28 cellular contexts compared by ENCODE assay signal in the genomic region with DNA sequence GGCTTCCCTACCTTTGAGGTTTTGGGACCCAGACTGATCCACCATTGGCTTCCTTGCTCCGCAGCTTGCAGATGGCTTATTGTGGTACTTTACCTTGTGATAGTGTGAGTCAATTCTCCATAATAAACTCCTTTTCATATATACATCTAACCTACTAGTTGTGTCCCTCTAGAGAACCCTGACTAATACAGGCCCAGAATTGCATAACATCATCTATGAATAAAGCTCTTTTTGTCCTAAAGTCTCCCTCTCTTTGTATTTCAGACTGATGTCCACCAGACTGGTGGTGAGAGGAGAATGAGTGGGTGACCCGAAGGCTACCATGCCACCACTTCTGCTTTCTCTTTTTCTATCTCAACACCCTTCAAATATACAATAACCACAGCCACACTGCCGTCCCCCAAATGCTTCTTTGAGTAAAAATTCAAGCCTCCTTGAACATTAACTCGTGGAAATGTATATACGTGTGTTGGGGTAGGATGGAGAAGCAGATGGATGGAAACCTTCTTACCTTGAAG.
"Had no signal": no experiment of that assay in that cellular context is flagged by ENCODE, and none has a peak within 500 bp of the region (broad histone marks: within the 10 kb centered on the region; RNA-seq: fewer than 3 reads in every experiment).

No MANE protein-coding gene starts in this region.

- H3K9me3 ChIP-seq: ascending aorta, body of pancreas had no signal

- ATAC-seq: activated CD8-positive, alpha-beta memory T cell treated with anti-CD3 and anti-CD28 coated beads, Interleukin-2, amount 10 ng/mL, durations not matched to agents 7 days and 5 days; activated naive CD4-positive, alpha-beta T cell treated with anti-CD3 and anti-CD28 coated beads, Interleukin-2, amount 50 U/mL, for 72 hours; activated naive CD8-positive, alpha-beta T cell treated with anti-CD3 and anti-CD28 coated beads, Interleukin-2, amount 50 U/mL, for 24 hours; body of pancreas; T-helper 17 cell; WTC11 had no signal

- H3K36me3 Mint-ChIP-seq: activated CD8-positive, alpha-beta memory T cell treated with anti-CD3 and anti-CD28 coated beads, Interleukin-2, amount 10 ng/mL, durations not matched to agents 7 days and 5 days; activated naive CD4-positive, alpha-beta T cell treated with anti-CD3 and anti-CD28 coated beads, Interleukin-2, amount 50 U/mL, for 72 hours had no signal

- H3K36me3 ChIP-seq: ascending aorta, cardiac muscle cell, SJSA1 had no signal

- DNase-seq: activated CD4-positive, alpha-beta T cell treated with anti-CD3 and anti-CD28 coated beads for 48 hours; activated CD4-positive, alpha-beta T cell treated with anti-CD3 and anti-CD28 coated beads, Interleukin-2, amount 50 U/mL, for 48 hours; activated CD4-positive, CD25-positive, alpha-beta regulatory T cell treated with anti-CD3 and anti-CD28 coated beads, Interleukin-2, amount 50 U/mL, for 72 hours; activated CD8-positive, alpha-beta memory T cell treated with anti-CD3 and anti-CD28 coated beads, Interleukin-2, amount 10 ng/mL, durations not matched to agents 7 days and 5 days; activated effector memory CD4-positive, alpha-beta T cell treated with anti-CD3 and anti-CD28 coated beads, Interleukin-2, amount 50 U/mL, for 16 hours; activated naive CD4-positive, alpha-beta T cell treated with Interleukin-2 at 50 U/mL for 16 hours; activated naive CD8-positive, alpha-beta T cell treated with anti-CD3 and anti-CD28 coated beads, Interleukin-2, amount 50 U/mL, for 24 hours; activated T-cell treated with anti-CD3 and anti-CD28 coated beads, Interleukin-2, amount 50 U/mL, for 24 hours; amniotic stem cell; body of pancreas; NCI-H1092 treated with DMSO at 0.1 percent for 48 hours; NCI-H1417 treated with DMSO at 0.1 percent for 48 hours; NCI-H1694; NCI-H2029 treated with DMSO at 0.1 percent for 48 hours; NCI-H510A treated with DMSO at 0.1 percent for 48 hours; NCI-H69; NK-92 treated with Interleukin-12 subunit alpha and Interleukin-12 subunit beta, amount 100 ng/mL, for 24 hours; OCI-M1; SHP77; T-helper 17 cell; T-helper 9 cell had no signal

- H3K27ac ChIP-seq: ascending aorta, body of pancreas, cardiac muscle cell, SJSA1 had no signal

- H3K4me3 Mint-ChIP-seq: activated CD8-positive, alpha-beta memory T cell treated with anti-CD3 and anti-CD28 coated beads, Interleukin-2, amount 10 ng/mL, durations not matched to agents 7 days and 5 days; activated naive CD8-positive, alpha-beta T cell treated with anti-CD3 and anti-CD28 coated beads, Interleukin-2, amount 50 U/mL, for 24 hours; activated T-cell treated with anti-CD3 and anti-CD28 coated beads, Interleukin-2, amount 50 U/mL, for 24 hours; activated T-helper 1 cell treated with anti-CD3 and anti-CD28 coated beads, Interleukin-12 subunit alpha, Interleukin-12 subunit beta, Interleukin-2, Interleukin-4 antibody, amounts not matched to agents 30 ng/mL and 10 ng/mL and 1 ng/mL, durations not matched to agents 14 hours and 24 hours and 36 hours; T-helper 17 cell; WTC11 had no signal

- H3K4me1 ChIP-seq: ascending aorta, body of pancreas, SJSA1 had no signal

- FAIRE-seq: RCC 7860 had no signal

- H3K4me3 ChIP-seq: ascending aorta, body of pancreas, cardiac muscle cell, SJSA1 had no signal

- H3K9me3 Mint-ChIP-seq: activated T-helper 1 cell treated with anti-CD3 and anti-CD28 coated beads, Interleukin-12 subunit alpha, Interleukin-12 subunit beta, Interleukin-2, Interleukin-4 antibody, amounts not matched to agents 30 ng/mL and 10 ng/mL and 1 ng/mL, durations not matched to agents 14 hours and 24 hours and 36 hours had no signal

- H3K4me1 Mint-ChIP-seq: activated CD8-positive, alpha-beta memory T cell treated with anti-CD3 and anti-CD28 coated beads, Interleukin-2, amount 10 ng/mL, durations not matched to agents 7 days and 5 days; activated naive CD8-positive, alpha-beta T cell treated with anti-CD3 and anti-CD28 coated beads, Interleukin-2, amount 50 U/mL, for 24 hours; T-helper 17 cell; WTC11 had no signal

- H3K27me3 ChIP-seq: ascending aorta, body of pancreas, cardiac muscle cell, SJSA1 had no signal

- H3K27ac Mint-ChIP-seq: activated CD8-positive, alpha-beta memory T cell treated with anti-CD3 and anti-CD28 coated beads, Interleukin-2, amount 10 ng/mL, durations not matched to agents 7 days and 5 days; activated naive CD4-positive, alpha-beta T cell treated with anti-CD3 and anti-CD28 coated beads, Interleukin-2, amount 50 U/mL, for 72 hours; activated naive CD8-positive, alpha-beta T cell treated with anti-CD3 and anti-CD28 coated beads, Interleukin-2, amount 50 U/mL, for 24 hours; activated T-cell treated with anti-CD3 and anti-CD28 coated beads, Interleukin-2, amount 50 U/mL, for 24 hours; activated T-helper 1 cell treated with anti-CD3 and anti-CD28 coated beads, Interleukin-12 subunit alpha, Interleukin-12 subunit beta, Interleukin-2, Interleukin-4 antibody, amounts not matched to agents 30 ng/mL and 10 ng/mL and 1 ng/mL, durations not matched to agents 14 hours and 24 hours and 36 hours; T-helper 17 cell; WTC11 had no signal
